In the genomic region with DNA sequence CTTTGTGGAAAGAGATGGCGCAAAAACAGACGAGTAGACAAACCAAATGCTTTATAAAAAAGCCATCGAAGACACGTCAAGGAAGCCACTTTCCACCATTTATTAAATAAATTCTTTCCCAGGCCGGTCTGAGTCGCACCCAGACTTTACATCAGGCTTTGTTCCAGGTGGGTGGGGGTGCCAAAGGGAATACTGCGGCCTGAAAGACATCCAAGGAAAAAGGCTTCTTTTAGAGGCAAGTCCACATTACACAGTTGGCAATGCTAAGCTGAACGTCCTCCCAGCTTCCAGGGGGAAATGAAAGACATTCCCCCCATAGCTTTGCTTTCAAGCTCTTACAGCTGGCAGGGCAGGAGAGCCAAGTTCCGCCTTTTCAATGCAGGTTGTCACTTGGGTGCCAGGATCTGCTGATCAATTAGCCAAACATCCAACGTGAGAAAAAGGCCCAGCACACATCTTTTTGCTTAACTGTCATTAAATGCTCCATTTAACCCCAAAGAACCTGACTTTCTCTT, we compare ENCODE assay signal across 23 cellular contexts. TPM values are rescaled to one million over a fixed set of nuclear protein-coding genes. Genes with fewer than 3 reads are reported as not detected.
A peak's percentile ranks its signal among the peaks of the same experiment; 100 is the strongest.
DNase-seq lines count a peak whose midpoint lies in the region; ATAC-seq and TF ChIP-seq lines count a peak whose summit lies in the region.
"Had no signal": no experiment of that assay in that cellular context is flagged by ENCODE, and none has a peak within 500 bp of the region (broad histone marks: within the 10 kb centered on the region; RNA-seq: fewer than 3 reads in every experiment).

No MANE protein-coding gene starts in this region.

- dilution Hi-C loops in mammary epithelial cell (cut with HindIII; ENCODE audit: low sequenced_read_pairs), result no loop called here

- CTCF ChIA-PET in mammary epithelial cell (lab: Charles Lee; ENCODE audit: low non-redundant PET), result no interaction called here

- H3K9me3 ChIP-seq in T-helper 17 cell (ENCODE audit: control insufficient read depth, low read length, poor library complexity, severe bottlenecking) (no peaks in the 10 kb centered on the region), liver (ENCODE audit: control insufficient read depth in 4 of 4, low read length in 3 of 4) (no peaks in the 10 kb centered on the region), mammary epithelial cell (replicated peaks; ENCODE audit: insufficient read depth, low read length) (no peaks in the 10 kb centered on the region)
- H3K9me3 ChIP-seq: BE2C, Peyer's patch had no signal

- DNase-seq in T-helper 17 cell (no peak), astrocyte of the hippocampus (ENCODE audit: low read depth, low spot score) (peak; percentile 77), posterior vena cava (ENCODE audit: low spot score) (peak; percentile 10), mammary epithelial cell (no peak), HPDE6-E6E7 (ENCODE audit: extremely low spot score) (no peak)
- DNase-seq in activated CD8-positive, alpha-beta memory T cell treated with anti-CD3 and anti-CD28 coated beads, Interleukin-2, amount 50 U/mL, for 48 hours, result no peak
- DNase-seq: BE2C, EL, GF-D8, H9, HFFc6, NCI-H1092 treated with DMSO at 0.1 percent for 48 hours, NCI-H1436 treated with DMSO at 0.1 percent for 48 hours, NCI-H2029 treated with DMSO at 0.1 percent for 48 hours, NCI-H226, NCI-H510A treated with DMSO at 0.1 percent for 48 hours, NCI-H774, Peyer's patch had no signal

- intact Hi-C loops in posterior vena cava (cut with DNase I), result no loop called here
- intact Hi-C loops in mammary epithelial cell (cut with micrococcal nuclease), result no loop called here

- no peak overlapping the region for H3K4me3 Mint-ChIP-seq in T-helper 17 cell
- H3K4me3 Mint-ChIP-seq: H9, HFFc6 had no signal

- 71% methylated on average over 10 of the region's 10 CpGs for WGBS in liver
- WGBS in mammary epithelial cell (ENCODE audit: low coverage, missing lambda C conversion rate), result 44% methylated on average over 10 of the region's 10 CpGs

- peak overlapping the region; percentile 14 for H3K27ac Mint-ChIP-seq in T-helper 17 cell
- H3K27ac Mint-ChIP-seq: H9, HFFc6 had no signal

- ATAC-seq in T-helper 17 cell, result no peak
- ATAC-seq in HG03045 (IDR thresholded peaks at IDR 0.05; ENCODE audit: unreplicated experiment), result no peak
- ATAC-seq: A549 had no signal

- H3K36me3 ChIP-seq in liver (ENCODE audit: control insufficient read depth in 4 of 4, insufficient read depth in 3 of 4, low read depth in 1 of 4, low read length in 3 of 4) (no peaks in the 10 kb centered on the region), mammary epithelial cell (ENCODE audit: insufficient read depth, low read length) (no peaks in the 10 kb centered on the region)
- H3K36me3 ChIP-seq: BE2C, Peyer's patch had no signal

- H3K27me3 Mint-ChIP-seq in T-helper 17 cell, result no peaks in the 10 kb centered on the region

- TF ChIP-seq RAD21 in liver (IDR thresholded peaks at IDR 0.05), result no peak

- no peaks in the 10 kb centered on the region for H4K20me1 ChIP-seq in mammary epithelial cell (ENCODE audit: insufficient read depth, low read length)

- H3K4me2 ChIP-seq in mammary epithelial cell (ENCODE audit: insufficient read depth, low read depth, low read length), result no peak overlapping the region
- H3K4me2 ChIP-seq: A549, KMS-11 had no signal

- no peaks in the 10 kb centered on the region for H3K36me3 Mint-ChIP-seq in T-helper 17 cell (ENCODE audit: low read depth)

- in situ Hi-C loops in mammary epithelial cell (cut with MboI; ENCODE audit: low sequenced_read_pairs in 2 of 2), result no loop called here

- H3K79me2 ChIP-seq in mammary epithelial cell (ENCODE audit: insufficient read depth, low read length), result no peaks in the 10 kb centered on the region

- H2AFZ ChIP-seq in mammary epithelial cell (ENCODE audit: low read depth, low read length), result no peak overlapping the region

- TF ChIP-seq CTCF in liver (IDR thresholded peaks at IDR 0.05; ENCODE audit: low read depth, low read length, missing input control), result no peak
- TF ChIP-seq CTCF in mammary epithelial cell (conservative IDR thresholded peaks at IDR 0.05 in 1 of 2, IDR thresholded peaks at IDR 0.05 in 1 of 2; ENCODE audit: extremely low read depth in 1 of 2, insufficient read depth in 1 of 2, low read depth in 1 of 2, low read length in 2 of 2), result no peak

- peak overlapping the region; percentile 14 to 32 for H3K27ac ChIP-seq in liver (ENCODE audit: low read depth in 1 of 2, low read length in 2 of 2)
- no peak overlapping the region for H3K27ac ChIP-seq in mammary epithelial cell (ENCODE audit: insufficient read depth, low read depth, low read length)
- H3K27ac ChIP-seq: A549, HL-60, KMS-11, Peyer's patch had no signal

- H3K27me3 ChIP-seq in liver (ENCODE audit: control insufficient read depth in 4 of 4, insufficient read depth in 4 of 4, low read length in 3 of 4) (no peaks in the 10 kb centered on the region), mammary epithelial cell (ENCODE audit: insufficient read depth, low read length) (no peaks in the 10 kb centered on the region)
- H3K27me3 ChIP-seq: BE2C, Peyer's patch had no signal

- H3K4me1 Mint-ChIP-seq in T-helper 17 cell, result peaks cover 17% of the 10 kb centered on the region

- H3K9ac ChIP-seq in liver (ENCODE audit: low read depth in 1 of 2, low read length in 2 of 2) (no peak overlapping the region), mammary epithelial cell (ENCODE audit: insufficient read depth, low read length) (no peak overlapping the region)
- H3K9ac ChIP-seq: KMS-11 had no signal

- H3K4me1 ChIP-seq in liver (ENCODE audit: control insufficient read depth in 4 of 4, insufficient read depth in 4 of 4, low read length in 3 of 4) (peaks cover 6 to 36% (median 29%) of the 10 kb centered on the region in 4 donors), mammary epithelial cell (ENCODE audit: insufficient read depth, low read length) (no peaks in the 10 kb centered on the region)
- H3K4me1 ChIP-seq: A549, BE2C, Peyer's patch had no signal

- no TSS peak for BruUV-seq in mammary epithelial cell (replicated peaks; lab: Mats Ljungman, UMichigan)

- H3K4me3 ChIP-seq in liver (ENCODE audit: low read depth in 1 of 3, low read length in 3 of 3) (no peak overlapping the region), mammary epithelial cell (replicated peaks in 1 of 3; ENCODE audit: insufficient read depth in 1 of 3, low read depth in 2 of 3, low read length in 3 of 3) (no peak overlapping the region)
- H3K4me3 ChIP-seq: A549, Peyer's patch had no signal

TF ChIP-seq in liver, 16 proteins besides CTCF, POLR2A, EP300 and RAD21 (continues in another document):
- TF ChIP-seq HNF4A (conservative IDR thresholded peaks at IDR 0.05), result no peak
- TF ChIP-seq FOXA1 (IDR thresholded peaks at IDR 0.05), result no peak
- no peak for TF ChIP-seq JUND (IDR thresholded peaks at IDR 0.05)
- no peak for TF ChIP-seq TAF1 (conservative IDR thresholded peaks at IDR 0.05)
- no peak for TF ChIP-seq EGR1 (IDR thresholded peaks at IDR 0.05; ENCODE audit: low read depth in 2 of 2)
- TF ChIP-seq SP1 (IDR thresholded peaks at IDR 0.05), result no peak
- no peak for TF ChIP-seq HNF4G (IDR thresholded peaks at IDR 0.05)
- TF ChIP-seq, protein P1, sequence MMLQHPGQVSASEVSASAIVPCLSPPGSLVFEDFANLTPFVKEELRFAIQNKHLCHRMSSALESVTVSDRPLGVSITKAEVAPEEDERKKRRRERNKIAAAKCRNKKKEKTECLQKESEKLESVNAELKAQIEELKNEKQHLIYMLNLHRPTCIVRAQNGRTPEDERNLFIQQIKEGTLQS (IDR thresholded peaks at IDR 0.05), result no peak
- TF ChIP-seq, protein P2, sequence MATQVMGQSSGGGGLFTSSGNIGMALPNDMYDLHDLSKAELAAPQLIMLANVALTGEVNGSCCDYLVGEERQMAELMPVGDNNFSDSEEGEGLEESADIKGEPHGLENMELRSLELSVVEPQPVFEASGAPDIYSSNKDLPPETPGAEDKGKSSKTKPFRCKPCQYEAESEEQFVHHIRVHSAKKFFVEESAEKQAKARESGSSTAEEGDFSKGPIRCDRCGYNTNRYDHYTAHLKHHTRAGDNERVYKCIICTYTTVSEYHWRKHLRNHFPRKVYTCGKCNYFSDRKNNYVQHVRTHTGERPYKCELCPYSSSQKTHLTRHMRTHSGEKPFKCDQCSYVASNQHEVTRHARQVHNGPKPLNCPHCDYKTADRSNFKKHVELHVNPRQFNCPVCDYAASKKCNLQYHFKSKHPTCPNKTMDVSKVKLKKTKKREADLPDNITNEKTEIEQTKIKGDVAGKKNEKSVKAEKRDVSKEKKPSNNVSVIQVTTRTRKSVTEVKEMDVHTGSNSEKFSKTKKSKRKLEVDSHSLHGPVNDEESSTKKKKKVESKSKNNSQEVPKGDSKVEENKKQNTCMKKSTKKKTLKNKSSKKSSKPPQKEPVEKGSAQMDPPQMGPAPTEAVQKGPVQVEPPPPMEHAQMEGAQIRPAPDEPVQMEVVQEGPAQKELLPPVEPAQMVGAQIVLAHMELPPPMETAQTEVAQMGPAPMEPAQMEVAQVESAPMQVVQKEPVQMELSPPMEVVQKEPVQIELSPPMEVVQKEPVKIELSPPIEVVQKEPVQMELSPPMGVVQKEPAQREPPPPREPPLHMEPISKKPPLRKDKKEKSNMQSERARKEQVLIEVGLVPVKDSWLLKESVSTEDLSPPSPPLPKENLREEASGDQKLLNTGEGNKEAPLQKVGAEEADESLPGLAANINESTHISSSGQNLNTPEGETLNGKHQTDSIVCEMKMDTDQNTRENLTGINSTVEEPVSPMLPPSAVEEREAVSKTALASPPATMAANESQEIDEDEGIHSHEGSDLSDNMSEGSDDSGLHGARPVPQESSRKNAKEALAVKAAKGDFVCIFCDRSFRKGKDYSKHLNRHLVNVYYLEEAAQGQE (IDR thresholded peaks at IDR 0.05), result no peak
- no peak for TF ChIP-seq NR2F2 (IDR thresholded peaks at IDR 0.05)
- no peak for TF ChIP-seq RXRA (IDR thresholded peaks at IDR 0.05)
- no peak for TF ChIP-seq YY1 (IDR thresholded peaks at IDR 0.05)
- TF ChIP-seq, protein P3, sequence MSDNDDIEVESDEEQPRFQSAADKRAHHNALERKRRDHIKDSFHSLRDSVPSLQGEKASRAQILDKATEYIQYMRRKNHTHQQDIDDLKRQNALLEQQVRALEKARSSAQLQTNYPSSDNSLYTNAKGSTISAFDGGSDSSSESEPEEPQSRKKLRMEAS (IDR thresholded peaks at IDR 0.05), result no peak
- no peak for TF ChIP-seq GABPA (IDR thresholded peaks at IDR 0.05 in 1 of 2, conservative IDR thresholded peaks at IDR 0.05 in 1 of 2)

RNA-seq across cellular contexts. Expression of a gene that starts 36.5 kb away (rescaled TPM):
- total RNA-seq in T-helper 17 cell (100 to 1,000 TPM; 128 to 149 TPM), liver (10 to 100 TPM; 12.6 to 34.6 TPM), posterior vena cava (10 to 100 TPM; 23.8 to 25.4 TPM), mammary epithelial cell (10 to 100 TPM; 36.9 to 48.7 TPM)
- polyA plus RNA-seq in liver (1 to 10 TPM; 4.2 to 6.4 TPM), mammary epithelial cell (14.9 TPM)
- polyA minus RNA-seq in mammary epithelial cell, result 1.7 TPM

RNA-seq across cellular contexts. Expression of a gene that starts 44.2 kb away (rescaled TPM):
- total RNA-seq in T-helper 17 cell (1 to 10 TPM; 3.1 to 4.1 TPM), liver (10 to 100 TPM; 13.0 to 22.6 TPM), posterior vena cava (1 to 10 TPM; 5.3 TPM), mammary epithelial cell (10 to 100 TPM; 11.7 to 13.3 TPM)
- polyA plus RNA-seq in liver (10 to 100 TPM; 22.7 to 26.0 TPM), mammary epithelial cell (21.9 TPM)
- 12.2 TPM for polyA minus RNA-seq in mammary epithelial cell

Comparison
In these comparisons a context has a peak if more than half of its experiments do, and no peak if none do; other contexts are left out.
1. DNase-seq: peak in astrocyte of the hippocampus (single experiment) and posterior vena cava (single experiment); none in T-helper 17 cell (0 of 3), mammary epithelial cell (single experiment), HPDE6-E6E7 (single experiment) and activated CD8-positive, alpha-beta memory T cell treated with anti-CD3 and anti-CD28 coated beads, Interleukin-2, amount 50 U/mL, for 48 hours (single experiment).